23 cellular contexts compared by ENCODE assay signal in genomic region chr6:138012682-138013081, GRCh38.
DNase-seq lines count a peak whose midpoint lies in the region; ATAC-seq and TF ChIP-seq lines count a peak whose summit lies in the region.
"Had no signal": no experiment of that assay in that cellular context is flagged by ENCODE, and none has a peak within 500 bp of the region (broad histone marks: within the 10 kb centered on the region; RNA-seq: fewer than 3 reads in every experiment).

No MANE protein-coding gene starts in this region.

- ATAC-seq in HG03565 (IDR thresholded peaks at IDR 0.05; ENCODE audit: unreplicated experiment) = no peak
- ATAC-seq in activated CD4-positive, CD25-positive, alpha-beta regulatory T cell treated with anti-CD3 and anti-CD28 coated beads, Interleukin-2, amount 50 U/mL, for 24 hours = no peak
- ATAC-seq: left lobe of liver, sciatic nerve, T-helper 17 cell had no signal

- no peak for TF ChIP-seq CTCF in coronary artery (IDR thresholded peaks at IDR 0.05)

- H3K27ac ChIP-seq in skin epidermis (peak overlapping the region in 16 of 21 experiments; percentile 4 to 81 (median 60)), coronary artery (no peak overlapping the region)
- H3K27ac ChIP-seq: parathyroid adenoma, Peyer's patch had no signal

- DNase-seq in NCI-H748 (lab: John Stamatoyannopoulos, UW; ENCODE audit: unreplicated experiment) (peak; percentile 13), NCI-H748 treated with DMSO at 0.1 percent for 48 hours (lab: John Stamatoyannopoulos, UW) (no peak), coronary artery (ENCODE audit: low spot score) (no peak)
- peak; percentile 12 for DNase-seq in Jurkat, Clone E6-1 (ENCODE audit: low read depth, low spot score)
- peak; percentile 1 for DNase-seq in central memory CD4-positive, alpha-beta T cell
- DNase-seq: activated CD4-positive, alpha-beta T cell treated with anti-CD3 and anti-CD28 coated beads, Interleukin-2, amount 50 U/mL, for 48 hours; activated T-cell treated with anti-CD3 and anti-CD28 coated beads, Interleukin-2, amount 50 U/mL, for 1 hour; caudate nucleus; effector CD4-positive, alpha-beta T cell; GOT3; head of caudate nucleus; KBM-7; MV-4-11; NCI-H2081 treated with DMSO at 0.1 percent for 48 hours; Peyer's patch; substantia nigra; T-helper 17 cell had no signal

- no peak overlapping the region for H3K4me3 ChIP-seq in Jurkat, Clone E6-1 (ENCODE audit: low read length)
- H3K4me3 ChIP-seq in skin epidermis = no peak overlapping the region
- H3K4me3 ChIP-seq in coronary artery = no peak overlapping the region
- H3K4me3 ChIP-seq: Peyer's patch had no signal

Comparison
In these comparisons a context has a peak if more than half of its experiments do, and no peak if none do; other contexts are left out.
1. DNase-seq: peak in NCI-H748 (single experiment), Jurkat, Clone E6-1 (single experiment) and central memory CD4-positive, alpha-beta T cell (single experiment); none in NCI-H748 treated with DMSO at 0.1 percent for 48 hours (single experiment) and coronary artery (single experiment).
2. H3K27ac ChIP-seq: peak in skin epidermis (16 of 21); none in coronary artery (0 of 2).